Comparison of ENCODE assay signal across 8 cellular contexts in the genomic region with DNA sequence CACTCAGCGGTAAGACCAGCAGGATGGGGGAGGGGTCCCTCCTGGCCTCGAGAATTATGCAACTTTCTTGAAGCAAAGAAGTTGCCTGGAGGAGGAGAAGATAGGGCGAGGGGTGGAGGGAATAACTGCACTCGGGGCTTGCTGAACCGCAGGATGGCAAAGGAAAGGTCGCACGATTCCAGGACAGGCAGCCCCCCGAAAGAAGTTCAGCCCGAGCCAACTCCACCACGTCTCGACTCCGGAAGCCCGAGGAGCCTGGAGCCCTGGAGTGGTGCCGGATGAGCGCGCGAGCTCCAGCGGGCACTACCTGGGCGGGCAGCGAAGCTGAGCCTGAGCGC.
DNase-seq lines count a peak whose midpoint lies in the region; ATAC-seq lines count a peak whose summit lies in the region.

No MANE protein-coding gene starts in this region.

- ATAC-seq in HG03460 (IDR thresholded peaks at IDR 0.05; ENCODE audit: unreplicated experiment) = peak; percentile 30

- peak; percentile 59 for DNase-seq in EL
- no peak for DNase-seq in NCI-H1105 (lab: John Stamatoyannopoulos, UW)
- DNase-seq in NCI-H128 (lab: John Stamatoyannopoulos, UW; ENCODE audit: unreplicated experiment) = no peak
- DNase-seq in stimulated activated CD4-positive, alpha-beta T cell treated with anti-CD3 and anti-CD28 coated beads, Interleukin-4, amount 100 ng/mL, for 4 hours = no peak

- H3K4me3 ChIP-seq in iPS-11a (ENCODE audit: low read depth, low read length) = peak overlapping the region; percentile 78
- peak overlapping the region; percentile 41 to 67 (median 58) for H3K4me3 ChIP-seq in skin epidermis

- H3K27ac ChIP-seq in angular gyrus (ENCODE audit: low read depth, low read length) (peak overlapping the region; percentile 87), skin epidermis (peak overlapping the region; percentile 69 to 98 (median 93))
